In genomic region chr1:146036990-146037646, GRCh38 we compare ENCODE assay signal across 8 cellular contexts. TPM values are rescaled to one million over a fixed set of nuclear protein-coding genes. Genes with fewer than 3 reads are reported as not detected.
DNase-seq lines count a peak whose midpoint lies in the region; FAIRE-seq and TF ChIP-seq lines count a peak whose summit lies in the region.

No MANE protein-coding gene starts in this region.

- peaks cover 31% of the 10 kb centered on the region for H3K4me1 Mint-ChIP-seq in Calu3 (ENCODE audit: low read depth, unreplicated experiment)
- H3K4me1 Mint-ChIP-seq in brain: peaks cover 27% of the 10 kb centered on the region
- peaks cover 48 to 50% of the 10 kb centered on the region in 2 donors for H3K4me1 Mint-ChIP-seq in immature natural killer cell

- no peaks in the 10 kb centered on the region for H3K9me3 Mint-ChIP-seq in Calu3 (ENCODE audit: low read depth, unreplicated experiment)
- peaks cover 0 to 27% (median 0%) of the 10 kb centered on the region in 5 experiments for H3K9me3 Mint-ChIP-seq in brain
- H3K9me3 Mint-ChIP-seq in immature natural killer cell: peaks cover 0 to 2% (median 0%) of the 10 kb centered on the region in 6 donors

- H3K9me3 ChIP-seq in HEK293 (ENCODE audit: control insufficient read depth, insufficient read depth, low read depth, low read length) (no peaks in the 10 kb centered on the region), small intestine (ENCODE audit: control insufficient read depth, low read depth) (no peaks in the 10 kb centered on the region)

- FAIRE-seq in small intestine (lab: Jason Lieb, UNC): no peak

- intact Hi-C loops in Calu3 (cut with micrococcal nuclease; ENCODE audit: unreplicated experiment): no loop called here

- H3K4me3 ChIP-seq in HEK293 (ENCODE audit: low read depth, low read length) (peak overlapping the region; percentile 74), small intestine (ENCODE audit: low read depth in 1 of 2, low read length in 2 of 2) (peak overlapping the region; percentile 48 to 57)

- POLR2A ChIA-PET in HEK293 (lab: Yijun Ruan, JAX): interaction anchor here (1.6 to 6.6 kb wide), 4 partner anchors 10 to 178 kb away, joined by 7 to 82 read pairs (median 16); partner anchors contain the start of genes ANKRD34A, PIAS3 and POLR3GL

- H3K27me3 Mint-ChIP-seq in Calu3 (ENCODE audit: unreplicated experiment) (peaks cover 11% of the 10 kb centered on the region), brain (peaks cover 33% of the 10 kb centered on the region), immature natural killer cell (ENCODE audit: low read depth in 3 of 3) (peaks cover 39 to 50% (median 42%) of the 10 kb centered on the region in 3 donors)

- WGBS in small intestine, 3 donors: 0% methylated on average over 21 of the region's 21 CpGs

- no peaks in the 10 kb centered on the region for H3K27me3 ChIP-seq in small intestine (ENCODE audit: control insufficient read depth in 2 of 2, insufficient read depth in 2 of 2, low read length in 2 of 2)

- CTCF ChIA-PET in Calu3 (lab: Charles Lee): interaction anchor here (1.0 to 2.6 kb wide), 6 partner anchors 10 to 145 kb away, joined by 3 to 12 read pairs (median 4); partner anchors contain the start of gene RBM8A
- CTCF ChIA-PET in HEK293 (lab: Yijun Ruan, JAX): interaction anchor here (0.9 to 1.2 kb wide), 2 partner anchors 14 to 59 kb away, joined by 3 to 6 read pairs; no protein-coding TSS in a partner anchor

- peak overlapping the region; percentile 86 for H3K27ac ChIP-seq in HEK293 (ENCODE audit: extremely low read depth, low read depth, low read length)
- peak overlapping the region; percentile 72 to 97 for H3K27ac ChIP-seq in small intestine (ENCODE audit: low read depth in 1 of 2, low read length in 1 of 2)

- no TSS peak for BruUV-seq in Calu3 (replicated peaks; lab: Mats Ljungman, UMichigan)

- H3K4me1 ChIP-seq in HEK293 (ENCODE audit: control insufficient read depth, insufficient read depth, low read length) (no peaks in the 10 kb centered on the region), small intestine (ENCODE audit: control insufficient read depth in 2 of 2, insufficient read depth in 1 of 2, low read depth in 1 of 2, low read length in 1 of 2) (no peaks in the 10 kb centered on the region)

- H3K4me3 Mint-ChIP-seq in Calu3 (ENCODE audit: low read depth, unreplicated experiment): peak overlapping the region; percentile 89
- peak overlapping the region; percentile 89 to 93 (median 91) for H3K4me3 Mint-ChIP-seq in brain
- peak overlapping the region; percentile 91 to 97 (median 95) for H3K4me3 Mint-ChIP-seq in immature natural killer cell

- TF ChIP-seq CTCF in Calu3 (IDR thresholded peaks at IDR 0.05; ENCODE audit: unreplicated experiment) (no peak), HEK293 (tag by site-specific recombination; IDR thresholded peaks at IDR 0.05) (no peak), brain (conservative IDR thresholded peaks at IDR 0.05) (no peak)

- H3K27ac Mint-ChIP-seq in Calu3 (ENCODE audit: unreplicated experiment) (peak overlapping the region; percentile 98), brain (peak overlapping the region; percentile 98 to 100 (median 99)), immature natural killer cell (peak overlapping the region; percentile 91 to 97 (median 94))

- H3K36me3 ChIP-seq in HEK293 (ENCODE audit: control insufficient read depth in 2 of 2, insufficient read depth in 1 of 2, low read length in 2 of 2) (no peaks in the 10 kb centered on the region), small intestine (ENCODE audit: control insufficient read depth in 2 of 2, insufficient read depth in 2 of 2, low read length in 2 of 2) (no peaks in the 10 kb centered on the region)

- peaks cover 50% of the 10 kb centered on the region for H3K36me3 Mint-ChIP-seq in Calu3 (ENCODE audit: insufficient read depth, unreplicated experiment)
- no peaks in the 10 kb centered on the region for H3K36me3 Mint-ChIP-seq in brain
- H3K36me3 Mint-ChIP-seq in immature natural killer cell: no peaks in the 10 kb centered on the region

- DNase-seq in Calu3: peak; percentile 86
- peak; percentile 90 for DNase-seq in NCI-H2107 treated with DMSO at 0.1 percent for 48 hours (lab: John Stamatoyannopoulos, UW; ENCODE audit: unreplicated experiment)
- peak; percentile 84 for DNase-seq in UCSD-AML1 (lab: John Stamatoyannopoulos, UW; ENCODE audit: unreplicated experiment)
- peak; percentile 76 to 84 (median 81) for DNase-seq in immature natural killer cell
- DNase-seq in small intestine: peak; percentile 90
- no peak for DNase-seq in GM19240 (ENCODE audit: insufficient read length, low spot score)

TF ChIP-seq in HEK293, 187 proteins besides CTCF, POLR2A, EP300 and RAD21 (continues in another document):
- TF ChIP-seq ZNF707 (tag by site-specific recombination; IDR thresholded peaks at IDR 0.05): no peak
- TF ChIP-seq ZNF24 (tag by site-specific recombination; IDR thresholded peaks at IDR 0.05): peak; percentile 34; the same call in 1 of the 2 replicates
- TF ChIP-seq ZNF423 (tag by site-specific recombination; IDR thresholded peaks at IDR 0.05): no peak
- no peak for TF ChIP-seq ZNF350 (tag by site-specific recombination; IDR thresholded peaks at IDR 0.05)
- TF ChIP-seq ZNF138 (tag by site-specific recombination; IDR thresholded peaks at IDR 0.05; ENCODE audit: borderline replicate concordance): no peak
- TF ChIP-seq ZBTB49 (tag by site-specific recombination; IDR thresholded peaks at IDR 0.05; ENCODE audit: low read depth): no peak
- TF ChIP-seq ZNF510 (tag by site-specific recombination; IDR thresholded peaks at IDR 0.05; ENCODE audit: insufficient replicate concordance): no peak
- no peak for TF ChIP-seq RBAK (tag by site-specific recombination; IDR thresholded peaks at IDR 0.05)
- no peak for TF ChIP-seq MEIS1 (CRISPR knock-in tag; IDR thresholded peaks at IDR 0.05; ENCODE audit: borderline replicate concordance)
- peak; percentile 22 for TF ChIP-seq ZNF335 (tag by site-specific recombination; conservative IDR thresholded peaks at IDR 0.05)
- TF ChIP-seq ZNF18 (tag by site-specific recombination; IDR thresholded peaks at IDR 0.05): no peak
- TF ChIP-seq ZNF488 (tag by site-specific recombination; IDR thresholded peaks at IDR 0.05): no peak
- peak; percentile 76; the same call in 1 of the 2 replicates for TF ChIP-seq ZNF324 (tag by site-specific recombination; IDR thresholded peaks at IDR 0.05)
- TF ChIP-seq ZIC2 (tag by site-specific recombination; IDR thresholded peaks at IDR 0.05): no peak
- no peak for TF ChIP-seq ZNF777 (tag by site-specific recombination; IDR thresholded peaks at IDR 0.05; ENCODE audit: borderline replicate concordance)
- no peak for TF ChIP-seq ZNF549 (tag by site-specific recombination; IDR thresholded peaks at IDR 0.05)
- no peak for TF ChIP-seq ZNF792 (tag by site-specific recombination; IDR thresholded peaks at IDR 0.05)
- no peak for TF ChIP-seq ZNF202 (tag by site-specific recombination; IDR thresholded peaks at IDR 0.05; ENCODE audit: borderline replicate concordance)
- no peak for TF ChIP-seq ZNF169 (tag by site-specific recombination; IDR thresholded peaks at IDR 0.05)
- TF ChIP-seq ZNF10 (tag by site-specific recombination; IDR thresholded peaks at IDR 0.05): no peak
- no peak for TF ChIP-seq SALL2 (tag by site-specific recombination; IDR thresholded peaks at IDR 0.05; ENCODE audit: borderline replicate concordance)
- TF ChIP-seq KLF16 (tag by site-specific recombination; IDR thresholded peaks at IDR 0.05): peak; percentile 66; the same call in 1 of the 2 replicates

RNA-seq across cellular contexts. Expression of gene HJV, which starts 15.6 kb away (rescaled TPM):
- not detected in 2 replicates for total RNA-seq in Calu3 (2022)
- polyA plus RNA-seq in brain (ENCODE audit: insufficient read depth, low read depth, low replicate concordance) (not detected), immature natural killer cell (not detected), small intestine (not detected)

RNA-seq across cellular contexts. Expression of gene TXNIP, which starts 40.7 kb away (rescaled TPM):
- total RNA-seq in Calu3 (2022): 18.5 and 27.3 TPM in 2 replicates
- polyA plus RNA-seq in brain (ENCODE audit: insufficient read depth, low read depth, low replicate concordance) (115 TPM), immature natural killer cell (1,000 to 10,000 TPM; 3,408 to 4,367 (median 4,229) TPM), small intestine (100 to 1,000 TPM in 2 of 3 donors, 10 to 100 TPM in 1; 85.4 to 362 (median 170) TPM)

Comparison
In these comparisons a context has a peak if more than half of its experiments do, and no peak if none do; other contexts are left out.
1. RNA of gene TXNIP, which starts 40.7 kb away (polyA plus RNA-seq): 3,408 to 4,367 TPM in immature natural killer cell; 85.4 to 362 TPM in small intestine and 115 TPM in brain (single experiment); every median in the first group is over 4 times any median in the second.
2. Peak in every context shown above with its lines, with median percentiles within 50 percentile points of each other: H3K27ac Mint-ChIP-seq and H3K4me3 Mint-ChIP-seq.